Comparison of ENCODE assay signal across 19 cellular contexts in genomic region chr14:72523397-72524157, GRCh38.
A peak's percentile ranks its signal among the peaks of the same experiment; 100 is the strongest.
DNase-seq lines count a peak whose midpoint lies in the region; ATAC-seq and TF ChIP-seq lines count a peak whose summit lies in the region.
"Had no signal": no experiment of that assay in that cellular context is flagged by ENCODE, and none has a peak within 500 bp of the region (broad histone marks: within the 10 kb centered on the region; RNA-seq: fewer than 3 reads in every experiment).

No MANE protein-coding gene starts in this region.

- no peaks in the 10 kb centered on the region for H3K36me3 ChIP-seq in breast epithelium
- no peaks in the 10 kb centered on the region for H3K36me3 ChIP-seq in mammary epithelial cell (ENCODE audit: insufficient read depth, low read length)
- no peaks in the 10 kb centered on the region for H3K36me3 ChIP-seq in testis (ENCODE audit: low read depth, missing control alignments)
- H3K36me3 ChIP-seq: neural progenitor cell, SJSA1 had no signal

- no peaks in the 10 kb centered on the region for H4K20me1 ChIP-seq in mammary epithelial cell (ENCODE audit: insufficient read depth, low read length)

- no peak overlapping the region for H2AFZ ChIP-seq in mammary epithelial cell (ENCODE audit: low read depth, low read length)
- H2AFZ ChIP-seq: neural progenitor cell had no signal

- CTCF ChIA-PET in mammary epithelial cell (lab: Charles Lee; ENCODE audit: low non-redundant PET) = no interaction called here

- H3K9me3 ChIP-seq in breast epithelium (no peaks in the 10 kb centered on the region), mammary epithelial cell (replicated peaks; ENCODE audit: insufficient read depth, low read length) (no peaks in the 10 kb centered on the region), testis (no peaks in the 10 kb centered on the region)
- H3K9me3 ChIP-seq: SJSA1 had no signal

- no peak for DNase-seq in breast epithelium (ENCODE audit: low spot score in 2 of 2)
- DNase-seq in mammary epithelial cell = no peak
- DNase-seq in NOMO-1 treated with dmso at 0.1 percent for 144 hours (lab: John Stamatoyannopoulos, UW; ENCODE audit: unreplicated experiment) = peak; percentile 22
- peak; percentile 62 for DNase-seq in fibroblast of villous mesenchyme (ENCODE audit: low read depth)
- peak; percentile 70 for DNase-seq in testis
- DNase-seq in NCI-H2227 (lab: John Stamatoyannopoulos, UW; ENCODE audit: unreplicated experiment) = no peak
- DNase-seq: activated CD4-positive, alpha-beta T cell treated with anti-CD3 and anti-CD28 coated beads for 36 hours; DMS79; dorsolateral prefrontal cortex; heart right ventricle; NCI-H345; NK-92 treated with Interleukin-12 subunit alpha and Interleukin-12 subunit beta, amount 100 ng/mL, for 24 hours; T-helper 9 cell had no signal

- no peak overlapping the region for H3K4me2 ChIP-seq in mammary epithelial cell (ENCODE audit: insufficient read depth, low read depth, low read length)
- H3K4me2 ChIP-seq: KMS-11, neural progenitor cell had no signal

- ATAC-seq in HG02973 (IDR thresholded peaks at IDR 0.05; ENCODE audit: unreplicated experiment) (no peak), GM18867 (IDR thresholded peaks at IDR 0.05; ENCODE audit: unreplicated experiment) (no peak)
- ATAC-seq: activated CD4-positive, alpha-beta T cell treated with anti-CD3 and anti-CD28 coated beads for 36 hours had no signal

- intact Hi-C loops in breast epithelium (cut with DNase I; ENCODE audit: low total_unique reads) = no loop called here
- intact Hi-C loops in mammary epithelial cell (cut with micrococcal nuclease) = no loop called here
- intact Hi-C loops in testis (cut with DNase I; ENCODE audit: low total_unique reads) = no loop called here

- H3K79me2 ChIP-seq in mammary epithelial cell (ENCODE audit: insufficient read depth, low read length) = no peaks in the 10 kb centered on the region

- WGBS in mammary epithelial cell (ENCODE audit: low coverage, missing lambda C conversion rate) = 57% methylated on average over 5 of the region's 5 CpGs
- 54 to 55% methylated on average over 5 of the region's 5 CpGs for WGBS in testis, 2 donors

- H3K27ac ChIP-seq in breast epithelium (peak overlapping the region; percentile 25 to 44), mammary epithelial cell (ENCODE audit: insufficient read depth, low read depth, low read length) (no peak overlapping the region), testis (peak overlapping the region in 1 of 2 donors; percentile 73)
- H3K27ac ChIP-seq: dorsolateral prefrontal cortex, heart right ventricle, HL-60, KMS-11, neural progenitor cell, SJSA1 had no signal

- dilution Hi-C loops in mammary epithelial cell (cut with HindIII; ENCODE audit: low sequenced_read_pairs) = no loop called here

- no peaks in the 10 kb centered on the region for H3K27me3 ChIP-seq in breast epithelium
- H3K27me3 ChIP-seq in mammary epithelial cell (ENCODE audit: insufficient read depth, low read length) = no peaks in the 10 kb centered on the region
- H3K27me3 ChIP-seq in testis = no peaks in the 10 kb centered on the region
- H3K27me3 ChIP-seq: dorsolateral prefrontal cortex, heart right ventricle, neural progenitor cell, SJSA1 had no signal

- in situ Hi-C loops in mammary epithelial cell (cut with MboI; ENCODE audit: low sequenced_read_pairs in 2 of 2) = no loop called here

- TF ChIP-seq CTCF in breast epithelium (IDR thresholded peaks at IDR 0.05) (no peak), mammary epithelial cell (conservative IDR thresholded peaks at IDR 0.05 in 1 of 2, IDR thresholded peaks at IDR 0.05 in 1 of 2; ENCODE audit: extremely low read depth in 1 of 2, insufficient read depth in 1 of 2, low read depth in 1 of 2, low read length in 2 of 2) (no peak), fibroblast of villous mesenchyme (IDR thresholded peaks at IDR 0.05; ENCODE audit: insufficient read depth, low read depth, low read length) (no peak), testis (IDR thresholded peaks at IDR 0.05) (no peak)

- TF ChIP-seq POLR2A in breast epithelium (IDR thresholded peaks at IDR 0.05) (no peak), testis (IDR thresholded peaks at IDR 0.05) (no peak)

- no peak overlapping the region for H3K9ac ChIP-seq in mammary epithelial cell (ENCODE audit: insufficient read depth, low read length)
- H3K9ac ChIP-seq: KMS-11, neural progenitor cell had no signal

- H3K4me3 ChIP-seq in breast epithelium (no peak overlapping the region), mammary epithelial cell (replicated peaks in 1 of 3; ENCODE audit: insufficient read depth in 1 of 3, low read depth in 2 of 3, low read length in 3 of 3) (no peak overlapping the region), fibroblast of villous mesenchyme (ENCODE audit: low read depth, low read length) (no peak overlapping the region), testis (no peak overlapping the region)
- H3K4me3 ChIP-seq: dorsolateral prefrontal cortex, heart right ventricle, neural progenitor cell, SJSA1 had no signal

- H3K4me1 ChIP-seq in breast epithelium = peaks cover 0 to 5% of the 10 kb centered on the region in 2 donors
- H3K4me1 ChIP-seq in mammary epithelial cell (ENCODE audit: insufficient read depth, low read length) = no peaks in the 10 kb centered on the region
- H3K4me1 ChIP-seq in testis = peaks cover 25% of the 10 kb centered on the region
- H3K4me1 ChIP-seq: neural progenitor cell, SJSA1 had no signal

- BruUV-seq in mammary epithelial cell (replicated peaks; lab: Mats Ljungman, UMichigan) = no TSS peak

Comparison
In these comparisons a context has a peak if more than half of its experiments do, and no peak if none do; other contexts are left out.
1. DNase-seq: peak in NOMO-1 treated with dmso at 0.1 percent for 144 hours (single experiment), fibroblast of villous mesenchyme (single experiment) and testis (single experiment); none in breast epithelium (0 of 2), mammary epithelial cell (single experiment) and NCI-H2227 (single experiment).